In the genomic region with DNA sequence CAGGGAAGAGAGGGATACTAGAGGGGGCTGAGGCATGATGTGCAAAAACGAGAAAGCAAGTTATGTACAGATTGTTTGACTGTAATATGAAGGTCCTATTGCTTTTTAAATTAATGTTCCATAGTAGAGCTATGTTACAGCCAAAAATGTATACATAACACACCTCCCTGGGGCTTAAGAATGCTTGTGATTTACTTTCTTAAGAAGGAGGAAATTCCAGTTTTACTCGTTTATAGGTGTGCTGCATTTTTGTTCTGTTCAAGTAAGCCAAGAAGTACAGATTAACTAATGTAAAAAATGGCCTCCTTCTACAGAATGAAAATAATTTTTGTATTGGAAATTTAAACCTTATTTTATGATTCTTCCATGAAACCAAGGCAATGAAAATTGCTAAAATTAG, we compare ENCODE assay signal across 22 cellular contexts.
"Had no signal": no experiment of that assay in that cellular context is flagged by ENCODE, and none has a peak within 500 bp of the region (broad histone marks: within the 10 kb centered on the region; RNA-seq: fewer than 3 reads in every experiment).

No MANE protein-coding gene starts in this region.

- ATAC-seq: activated T-cell treated with anti-CD3 and anti-CD28 coated beads, Interleukin-2, amount 50 U/mL, for 4 hours; K562; T-cell had no signal

- H3K9me3 Mint-ChIP-seq: activated CD4-positive, alpha-beta memory T cell treated with anti-CD3 and anti-CD28 coated beads for 36 hours; activated CD4-positive, alpha-beta T cell treated with anti-CD3 and anti-CD28 coated beads, Interleukin-2, amount 10 ng/mL, durations not matched to agents 7 days and 5 days; activated T-cell treated with anti-CD3 and anti-CD28 coated beads, Interleukin-2, amount 50 U/mL, for 4 hours; brain; T-cell had no signal

- H3K27ac Mint-ChIP-seq: activated CD4-positive, alpha-beta memory T cell treated with anti-CD3 and anti-CD28 coated beads for 36 hours; activated CD4-positive, alpha-beta T cell treated with anti-CD3 and anti-CD28 coated beads, Interleukin-2, amount 10 ng/mL, durations not matched to agents 7 days and 5 days; activated naive CD8-positive, alpha-beta T cell; brain; T-cell had no signal

- H3K4me1 Mint-ChIP-seq: activated CD4-positive, alpha-beta T cell treated with anti-CD3 and anti-CD28 coated beads, Interleukin-2, amount 10 ng/mL, durations not matched to agents 7 days and 5 days; T-cell had no signal

- H3K4me3 ChIP-seq: cardiac muscle cell, K562, SK-N-MC had no signal

- H3K4me3 Mint-ChIP-seq: activated CD4-positive, alpha-beta memory T cell treated with anti-CD3 and anti-CD28 coated beads for 36 hours; activated CD4-positive, alpha-beta T cell treated with anti-CD3 and anti-CD28 coated beads, Interleukin-2, amount 10 ng/mL, durations not matched to agents 7 days and 5 days; activated naive CD8-positive, alpha-beta T cell; activated T-cell treated with anti-CD3 and anti-CD28 coated beads, Interleukin-2, amount 50 U/mL, for 4 hours; brain; T-cell had no signal

- H3K36me3 ChIP-seq: cardiac muscle cell had no signal

- H3K36me3 Mint-ChIP-seq: activated CD4-positive, alpha-beta memory T cell treated with anti-CD3 and anti-CD28 coated beads for 36 hours; activated naive CD8-positive, alpha-beta T cell; brain; T-cell had no signal

- H3K27me3 Mint-ChIP-seq: activated CD4-positive, alpha-beta memory T cell treated with anti-CD3 and anti-CD28 coated beads for 36 hours; activated CD4-positive, alpha-beta T cell treated with anti-CD3 and anti-CD28 coated beads, Interleukin-2, amount 10 ng/mL, durations not matched to agents 7 days and 5 days; T-cell had no signal

- H3K27me3 ChIP-seq: cardiac muscle cell had no signal

- DNase-seq: activated CD4-positive, alpha-beta memory T cell treated with anti-CD3 and anti-CD28 coated beads for 36 hours; activated CD4-positive, alpha-beta T cell treated with anti-CD3 and anti-CD28 coated beads, Interleukin-2, amount 10 ng/mL, durations not matched to agents 7 days and 5 days; activated CD4-positive, CD25-positive, alpha-beta regulatory T cell; activated CD8-positive, alpha-beta memory T cell treated with anti-CD3 and anti-CD28 coated beads for 24 hours; activated effector memory CD4-positive, alpha-beta T cell treated with anti-CD3 and anti-CD28 coated beads, Interleukin-2, amount 50 U/mL, for 16 hours; activated naive CD4-positive, alpha-beta T cell treated with Interleukin-2 at 50 U/mL for 16 hours; activated T-cell treated with anti-CD3 and anti-CD28 coated beads, Interleukin-2, amount 50 U/mL, for 4 hours; amygdala; Kasumi-1; NCI-H1092; NCI-H1417; NCI-H2029; NCI-H510A treated with DMSO at 0.1 percent for 48 hours; NCI-H69; SHP77 treated with DMSO at 0.1 percent for 48 hours; T-cell had no signal

- H3K27ac ChIP-seq: cardiac muscle cell, SK-N-MC, VCaP had no signal
